Comparison of ENCODE assay signal across 8 cellular contexts in the genomic region with DNA sequence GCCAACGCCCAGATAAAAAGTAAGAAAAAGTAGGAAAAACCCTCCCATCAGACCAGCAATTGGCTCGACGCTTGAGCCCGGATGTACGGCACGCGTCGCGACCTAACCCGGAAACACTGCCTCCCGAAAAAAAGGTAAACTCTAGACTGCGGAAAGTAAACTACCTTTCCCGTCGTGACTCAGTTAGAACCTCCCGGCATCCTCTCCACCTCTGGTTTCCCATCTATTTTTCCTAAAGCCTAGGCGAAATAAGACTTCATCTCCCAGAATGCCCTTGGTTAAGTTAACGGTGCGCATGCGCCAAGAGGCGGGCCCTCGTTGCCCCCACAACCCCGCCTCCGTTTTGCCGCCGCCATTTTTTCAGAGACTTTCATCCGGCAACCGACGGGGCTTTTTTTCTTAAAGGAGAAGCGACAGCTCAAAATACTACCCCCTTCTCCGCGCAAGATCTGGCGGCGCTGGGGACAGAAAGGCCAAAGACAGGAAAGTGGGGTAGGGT. TPM values are rescaled to one million over a fixed set of nuclear protein-coding genes. Genes with fewer than 3 reads are reported as not detected.
DNase-seq lines count a peak whose midpoint lies in the region; ATAC-seq, FAIRE-seq and TF ChIP-seq lines count a peak whose summit lies in the region.

No MANE protein-coding gene starts in this region.

- H3K4me1 Mint-ChIP-seq in Calu3 (ENCODE audit: low read depth, unreplicated experiment), result peaks cover 29% of the 10 kb centered on the region
- H3K4me1 Mint-ChIP-seq in activated CD8-positive, alpha-beta T cell treated with anti-CD3 and anti-CD28 coated beads for 36 hours (ENCODE audit: low read depth), result peaks cover 29% of the 10 kb centered on the region

- no peak; a peak in 1 of 4 replicates for TF ChIP-seq EP300 in HepG2 (IDR thresholded peaks at IDR 0.05; ENCODE audit: low read depth in 2 of 2, low read length in 2 of 2)
- TF ChIP-seq EP300 in HepG2 (CRISPR knock-in tag; IDR thresholded peaks at IDR 0.05; ENCODE audit: borderline replicate concordance), result no peak

- peak overlapping the region; percentile 100 for H3K9ac ChIP-seq in HepG2 (ENCODE audit: insufficient read depth, low read depth, low read length)

- no peak for TF ChIP-seq RAD21 in HepG2 (CRISPR knock-in tag; IDR thresholded peaks at IDR 0.05)

- peaks cover 54% of the 10 kb centered on the region for H3K36me3 Mint-ChIP-seq in Calu3 (ENCODE audit: insufficient read depth, unreplicated experiment)
- H3K36me3 Mint-ChIP-seq in activated CD8-positive, alpha-beta T cell treated with anti-CD3 and anti-CD28 coated beads for 36 hours (ENCODE audit: low read depth), result peaks cover 46% of the 10 kb centered on the region

- H3K4me3 Mint-ChIP-seq in Calu3 (ENCODE audit: low read depth, unreplicated experiment), result peak overlapping the region; percentile 97
- H3K4me3 Mint-ChIP-seq in activated CD8-positive, alpha-beta T cell treated with anti-CD3 and anti-CD28 coated beads for 36 hours, result peak overlapping the region; percentile 93

- POLR2A ChIA-PET in activated CD8-positive, alpha-beta T cell treated with anti-CD3 and anti-CD28 coated beads for 36 hours (lab: Charles Lee), result interaction anchor here (0.6 to 9.1 kb wide), 14 partner anchors 9 to 929 kb away, joined by 3 to 69 read pairs (median 5); partner anchors contain the start of gene YPEL4
- POLR2A ChIA-PET in HepG2 (lab: Yijun Ruan, JAX), result interaction anchor here (1.1 to 3.3 kb wide), 4 partner anchors 10 to 29 kb away, joined by 3 to 18 read pairs (median 11); no protein-coding TSS in a partner anchor

- DNase-seq in Calu3, result peak; percentile 92
- DNase-seq in HK-2 (ENCODE audit: unreplicated experiment), result peak; percentile 85
- peak; percentile 97 for DNase-seq in NCI-H82 (lab: John Stamatoyannopoulos, UW)
- peak; percentile 94 for DNase-seq in activated CD8-positive, alpha-beta T cell treated with anti-CD3 and anti-CD28 coated beads for 36 hours
- peak; percentile 82 to 95 (median 92) for DNase-seq in dorsolateral prefrontal cortex
- DNase-seq in HepG2 (ENCODE audit: low spot score), result peak; percentile 98
- DNase-seq in stimulated activated CD4-positive, alpha-beta T cell treated with anti-CD3 and anti-CD28 coated beads, Interleukin-2, amount 100 ng/mL, for 48 hours, result peak; percentile 85 to 86

- peak overlapping the region; percentile 97 to 100 (median 100) for H3K27ac ChIP-seq in dorsolateral prefrontal cortex
- H3K27ac ChIP-seq in HepG2 (ENCODE audit: extremely low read length, insufficient read depth, low read length), result peak overlapping the region; percentile 99

- ATAC-seq in activated CD8-positive, alpha-beta T cell treated with anti-CD3 and anti-CD28 coated beads for 36 hours, result peak; percentile 36
- ATAC-seq in HepG2, result peak; percentile 78
- no peak for ATAC-seq in GM18520 (IDR thresholded peaks at IDR 0.05; ENCODE audit: unreplicated experiment)

- peaks cover 2% of the 10 kb centered on the region for H3K9me3 Mint-ChIP-seq in Calu3 (ENCODE audit: low read depth, unreplicated experiment)
- H3K9me3 Mint-ChIP-seq in activated CD8-positive, alpha-beta T cell treated with anti-CD3 and anti-CD28 coated beads for 36 hours, result no peaks in the 10 kb centered on the region

- peak overlapping the region; percentile 59 for H2AFZ ChIP-seq in HepG2 (ENCODE audit: low read length)

- in situ Hi-C loops in HepG2 (cut with HindIII; ENCODE audit: extremely low pct_ligation_motif_present, low pct_unique_long_range_greater_than_20kb), result no loop called here

- H3K9me3 ChIP-seq in HepG2 (ENCODE audit: low read length), result no peaks in the 10 kb centered on the region

- TF ChIP-seq POLR2A in HepG2 (IDR thresholded peaks at IDR 0.05; ENCODE audit: insufficient read depth in 1 of 2, low read depth in 2 of 2, low read length in 2 of 2), result no peak

- H3K4me3 ChIP-seq in dorsolateral prefrontal cortex (peak overlapping the region; percentile 76 to 99 (median 95)), HepG2 (replicated peaks in 1 of 3; ENCODE audit: insufficient read depth in 1 of 3, low read depth in 2 of 3, low read length in 3 of 3) (peak overlapping the region; percentile 74 to 98 (median 82))

- H3K4me1 ChIP-seq in HepG2 (ENCODE audit: insufficient read depth, low read length), result peaks cover 47% of the 10 kb centered on the region

- CTCF ChIA-PET in Calu3 (lab: Charles Lee), result interaction anchor here (1.6 to 2.1 kb wide), 2 partner anchors 10 to 52 kb away, joined by 6 to 7 read pairs; no protein-coding TSS in a partner anchor
- CTCF ChIA-PET in activated CD8-positive, alpha-beta T cell treated with anti-CD3 and anti-CD28 coated beads for 36 hours (lab: Charles Lee), result interaction anchor here (0.8 to 5.3 kb wide), 7 partner anchors 11 to 99 kb away, joined by 3 to 31 read pairs (median 7); no protein-coding TSS in a partner anchor
- CTCF ChIA-PET in HepG2 (lab: Yijun Ruan, JAX; ENCODE audit: low intra/inter-chr PET ratio, low total read pairs), result no interaction called here

- TF ChIP-seq CTCF in Calu3 (IDR thresholded peaks at IDR 0.05; ENCODE audit: unreplicated experiment) (no peak), dorsolateral prefrontal cortex (IDR thresholded peaks at IDR 0.05 in 54 of 56, conservative IDR thresholded peaks at IDR 0.05 in 2 of 56; ENCODE audit: low read depth in 1 of 56, partially characterized antibody in 56 of 56) (peak in 14 of 56 donors; percentile 12 to 46 (median 20)), HepG2 (CRISPR knock-in tag; IDR thresholded peaks at IDR 0.05) (no peak)
- no peak for TF ChIP-seq CTCF in activated CD8-positive, alpha-beta T cell treated with anti-CD3 and anti-CD28 coated beads for 36 hours (IDR thresholded peaks at IDR 0.05)

- peaks cover 26% of the 10 kb centered on the region for H4K20me1 ChIP-seq in HepG2 (ENCODE audit: insufficient read depth, low read length)

- H3K27ac Mint-ChIP-seq in Calu3 (ENCODE audit: unreplicated experiment), result peak overlapping the region; percentile 96
- H3K27ac Mint-ChIP-seq in activated CD8-positive, alpha-beta T cell treated with anti-CD3 and anti-CD28 coated beads for 36 hours, result peak overlapping the region; percentile 98

- no peaks in the 10 kb centered on the region for H3K36me3 ChIP-seq in HepG2 (replicated peaks in 1 of 2; ENCODE audit: control insufficient read depth in 1 of 2, insufficient read depth in 2 of 2, low read length in 2 of 2)

- BruUV-seq in Calu3 (replicated peaks; lab: Mats Ljungman, UMichigan) (no TSS peak), HepG2 (replicated peaks; lab: Mats Ljungman, UMichigan) (no TSS peak)

- H3K27me3 Mint-ChIP-seq in Calu3 (ENCODE audit: unreplicated experiment), result no peaks in the 10 kb centered on the region
- no peaks in the 10 kb centered on the region for H3K27me3 Mint-ChIP-seq in activated CD8-positive, alpha-beta T cell treated with anti-CD3 and anti-CD28 coated beads for 36 hours

- 3% methylated on average over 33 of the region's 33 CpGs for WGBS in HepG2 (ENCODE audit: low lambda C conversion rate)

- peak; percentile 94 for FAIRE-seq in HepG2 (lab: Jason Lieb, UNC)

- intact Hi-C loops in Calu3 (cut with micrococcal nuclease; ENCODE audit: unreplicated experiment), result loop anchor here (5.0 to 10.0 kb wide), 2 partner anchors 324 to 347 kb away; no protein-coding TSS in a partner anchor
- intact Hi-C loops in activated CD8-positive, alpha-beta T cell treated with anti-CD3 and anti-CD28 coated beads for 36 hours (cut with micrococcal nuclease), result loop anchor here (5.0 to 10.0 kb wide), 4 partner anchors 44 to 913 kb away; partner anchors contain the start of genes CNTF and ZDHHC5
- intact Hi-C loops in dorsolateral prefrontal cortex (cut with DNase I), result loop anchor here (2.0 to 10.0 kb wide), 9 partner anchors 39 to 911 kb away; partner anchors contain the start of gene ZDHHC5 (in 1 of the 2)
- intact Hi-C loops in HepG2 (cut with micrococcal nuclease; ENCODE audit: unreplicated experiment), result no loop called here

- H3K27me3 ChIP-seq in dorsolateral prefrontal cortex (no peaks in the 10 kb centered on the region), HepG2 (ENCODE audit: control insufficient read depth in 1 of 2, insufficient read depth in 2 of 2, low read length in 2 of 2) (no peaks in the 10 kb centered on the region)

- H3K79me2 ChIP-seq in HepG2 (ENCODE audit: insufficient read depth, low read length), result peaks cover 42% of the 10 kb centered on the region

- peak overlapping the region; percentile 78 for H3K4me2 ChIP-seq in HepG2 (ENCODE audit: low read depth, low read length)

RNA-seq across cellular contexts. Expression of gene ZFP91, which starts 0.7 kb away (rescaled TPM):
- total RNA-seq in Calu3 (2022) (61.5 and 61.7 TPM in 2 replicates), dorsolateral prefrontal cortex (10 to 100 TPM; 41.4 to 67.0 (median 53.2) TPM), HepG2 (2016; rRNA removed; fragmentation: Illumina TruSeq; extraction: Trizol) (38.6 and 48.5 TPM in 2 replicates)
- 10 to 100 TPM; 37.2 to 38.0 TPM for total RNA-seq in activated CD8-positive, alpha-beta T cell treated with anti-CD3 and anti-CD28 coated beads for 36 hours
- 4.6 and 4.8 TPM in 2 replicates for total RNA-seq in HepG2 (2016; cell fraction: cytosol; rRNA removed; fragmentation: Illumina TruSeq; extraction: Trizol; ENCODE audit: low read depth)
- 38.4 and 45.8 TPM in 2 replicates for total RNA-seq in HepG2 (2016; cell fraction: insoluble cytoplasmic fraction; rRNA removed; fragmentation: Illumina TruSeq; extraction: Trizol)
- total RNA-seq in HepG2 (2016; cell fraction: membrane; rRNA removed; fragmentation: Illumina TruSeq; extraction: Trizol), result 26.4 and 28.6 TPM in 2 replicates
- total RNA-seq in HepG2 (2016; cell fraction: nucleus; rRNA removed; fragmentation: Illumina TruSeq; extraction: Trizol), result 39.6 and 42.4 TPM in 2 replicates
- polyA plus RNA-seq in HepG2 (2011; rRNA removed), result 10.9 and 13.5 TPM in 2 replicates
- polyA plus RNA-seq in HepG2 (2011; cell fraction: cytosol; rRNA removed), result 6.3 and 10.1 TPM in 2 replicates
- polyA plus RNA-seq in HepG2 (2011; cell fraction: nucleus; rRNA removed), result 9.4 and 11.5 TPM in 2 replicates
- 14.2 and 16.4 TPM in 2 replicates for polyA plus RNA-seq in HepG2 (2012)
- 2.6 and 2.8 TPM in 2 replicates for polyA plus RNA-seq in HepG2 (2016; cell fraction: cytosol; fragmentation: Illumina TruSeq; extraction: Trizol; ENCODE audit: low read depth)
- 39.1 and 39.4 TPM in 2 replicates for polyA plus RNA-seq in HepG2 (2016; cell fraction: insoluble cytoplasmic fraction; fragmentation: Illumina TruSeq; extraction: Trizol; ENCODE audit: low read depth)
- polyA plus RNA-seq in HepG2 (2016; cell fraction: membrane; fragmentation: Illumina TruSeq; extraction: Trizol; ENCODE audit: low read depth), result 12.9 and 14.8 TPM in 2 replicates
- 42.3 and 45.0 TPM in 2 replicates for polyA plus RNA-seq in HepG2 (2016; cell fraction: nucleus; fragmentation: Illumina TruSeq; extraction: Trizol; ENCODE audit: insufficient read depth, low read depth)
- 11.3 and 31.2 TPM in 2 replicates for polyA minus RNA-seq in HepG2 (2011; rRNA and poly(A)+ RNA removed; ENCODE audit: low replicate concordance)
- polyA minus RNA-seq in HepG2 (2011; cell fraction: cytosol; rRNA and poly(A)+ RNA removed), result 12.8 and 13.7 TPM in 2 replicates
- polyA minus RNA-seq in HepG2 (2011; cell fraction: nucleus; rRNA and poly(A)+ RNA removed), result 38.5 and 43.5 TPM in 2 replicates

RNA-seq across cellular contexts. Expression of gene LPXN, which starts 2.5 kb away (rescaled TPM):
- total RNA-seq in Calu3 (2022), result 4.0 and 6.0 TPM in 2 replicates
- 100 to 1,000 TPM; 139 TPM for total RNA-seq in activated CD8-positive, alpha-beta T cell treated with anti-CD3 and anti-CD28 coated beads for 36 hours
- total RNA-seq in dorsolateral prefrontal cortex, result 10 to 100 TPM in 117 of 120 experiments, 1 to 10 TPM in 3; 8.8 to 21.0 (median 14.8) TPM
- 0.90 and 1.7 TPM in 2 replicates for total RNA-seq in HepG2 (2016; rRNA removed; fragmentation: Illumina TruSeq; extraction: Trizol)
- 0.81 and 0.88 TPM in 2 replicates for total RNA-seq in HepG2 (2016; cell fraction: cytosol; rRNA removed; fragmentation: Illumina TruSeq; extraction: Trizol; ENCODE audit: low read depth)
- 1.2 and 1.6 TPM in 2 replicates for total RNA-seq in HepG2 (2016; cell fraction: insoluble cytoplasmic fraction; rRNA removed; fragmentation: Illumina TruSeq; extraction: Trizol)
- total RNA-seq in HepG2 (2016; cell fraction: membrane; rRNA removed; fragmentation: Illumina TruSeq; extraction: Trizol), result 1.00 and 1.0 TPM in 2 replicates
- 2.7 and 3.1 TPM in 2 replicates for total RNA-seq in HepG2 (2016; cell fraction: nucleus; rRNA removed; fragmentation: Illumina TruSeq; extraction: Trizol)
- 3.5 and 4.5 TPM in 2 replicates for polyA plus RNA-seq in HepG2 (2011; rRNA removed)
- polyA plus RNA-seq in HepG2 (2011; cell fraction: cytosol; rRNA removed), result 2.2 and 2.3 TPM in 2 replicates
- polyA plus RNA-seq in HepG2 (2011; cell fraction: nucleus; rRNA removed), result 8.0 and 10.5 TPM in 2 replicates
- polyA plus RNA-seq in HepG2 (2012), result 1.6 and 2.2 TPM in 2 replicates
- 0.48 and 0.66 TPM in 2 replicates for polyA plus RNA-seq in HepG2 (2016; cell fraction: cytosol; fragmentation: Illumina TruSeq; extraction: Trizol; ENCODE audit: low read depth)
- 1.7 TPM in 2 replicates for polyA plus RNA-seq in HepG2 (2016; cell fraction: insoluble cytoplasmic fraction; fragmentation: Illumina TruSeq; extraction: Trizol; ENCODE audit: low read depth)
- 1.1 and 1.2 TPM in 2 replicates for polyA plus RNA-seq in HepG2 (2016; cell fraction: membrane; fragmentation: Illumina TruSeq; extraction: Trizol; ENCODE audit: low read depth)
- polyA plus RNA-seq in HepG2 (2016; cell fraction: nucleus; fragmentation: Illumina TruSeq; extraction: Trizol; ENCODE audit: insufficient read depth, low read depth), result 5.5 and 6.2 TPM in 2 replicates
- 3.6 and 4.9 TPM in 2 replicates for polyA minus RNA-seq in HepG2 (2011; rRNA and poly(A)+ RNA removed; ENCODE audit: low replicate concordance)
- 0.79 and 1.2 TPM in 2 replicates for polyA minus RNA-seq in HepG2 (2011; cell fraction: cytosol; rRNA and poly(A)+ RNA removed)
- 5.9 and 9.4 TPM in 2 replicates for polyA minus RNA-seq in HepG2 (2011; cell fraction: nucleus; rRNA and poly(A)+ RNA removed)

RNA-seq across cellular contexts. Expression of gene CNTF, which starts 44.3 kb away (rescaled TPM):
- 4.3 and 5.2 TPM in 2 replicates for total RNA-seq in Calu3 (2022)
- total RNA-seq in activated CD8-positive, alpha-beta T cell treated with anti-CD3 and anti-CD28 coated beads for 36 hours, result 1 to 10 TPM; 1.8 to 2.4 TPM
- 100 to 1,000 TPM in 1 of 120 experiments, 1 to 10 TPM in 116, under 1 TPM in 2, not detected in 1; 0.87 to 298 (median 3.2) TPM for total RNA-seq in dorsolateral prefrontal cortex
- total RNA-seq in HepG2 (2016; rRNA removed; fragmentation: Illumina TruSeq; extraction: Trizol), result 1.5 and 2.3 TPM in 2 replicates
- not detected in 2 replicates for total RNA-seq in HepG2 (2016; cell fraction: cytosol; rRNA removed; fragmentation: Illumina TruSeq; extraction: Trizol; ENCODE audit: low read depth)
- 1.2 and 3.0 TPM in 2 replicates for total RNA-seq in HepG2 (2016; cell fraction: insoluble cytoplasmic fraction; rRNA removed; fragmentation: Illumina TruSeq; extraction: Trizol)
- total RNA-seq in HepG2 (2016; cell fraction: membrane; rRNA removed; fragmentation: Illumina TruSeq; extraction: Trizol), result 0.59 and 0.71 TPM in 2 replicates
- total RNA-seq in HepG2 (2016; cell fraction: nucleus; rRNA removed; fragmentation: Illumina TruSeq; extraction: Trizol), result 9.6 and 10.8 TPM in 2 replicates
- polyA plus RNA-seq in HepG2 (2011; rRNA removed), result 0.47 and 0.51 TPM in 2 replicates
- polyA plus RNA-seq in HepG2 (2011; cell fraction: cytosol; rRNA removed), result 0.07 and 0.14 TPM in 2 replicates
- 2.1 and 2.4 TPM in 2 replicates for polyA plus RNA-seq in HepG2 (2011; cell fraction: nucleus; rRNA removed)
- polyA plus RNA-seq in HepG2 (2012), result 0.43 and 0.69 TPM in 2 replicates
- 0.10 and 0.24 TPM in 2 replicates for polyA plus RNA-seq in HepG2 (2016; cell fraction: cytosol; fragmentation: Illumina TruSeq; extraction: Trizol; ENCODE audit: low read depth)
- 0.83 and 1.1 TPM in 2 replicates for polyA plus RNA-seq in HepG2 (2016; cell fraction: insoluble cytoplasmic fraction; fragmentation: Illumina TruSeq; extraction: Trizol; ENCODE audit: low read depth)
- 0.34 and 0.45 TPM in 2 replicates for polyA plus RNA-seq in HepG2 (2016; cell fraction: membrane; fragmentation: Illumina TruSeq; extraction: Trizol; ENCODE audit: low read depth)
- 4.5 and 5.7 TPM in 2 replicates for polyA plus RNA-seq in HepG2 (2016; cell fraction: nucleus; fragmentation: Illumina TruSeq; extraction: Trizol; ENCODE audit: insufficient read depth, low read depth)
- 3.9 and 7.2 TPM in 2 replicates for polyA minus RNA-seq in HepG2 (2011; rRNA and poly(A)+ RNA removed; ENCODE audit: low replicate concordance)
- not detected in 2 replicates for polyA minus RNA-seq in HepG2 (2011; cell fraction: cytosol; rRNA and poly(A)+ RNA removed)
- polyA minus RNA-seq in HepG2 (2011; cell fraction: nucleus; rRNA and poly(A)+ RNA removed), result 26.9 and 30.3 TPM in 2 replicates

Comparison
In these comparisons a context has a peak if more than half of its experiments do, and no peak if none do; other contexts are left out.
1. RNA of gene LPXN, which starts 2.5 kb away (total RNA-seq): 139 TPM in activated CD8-positive, alpha-beta T cell treated with anti-CD3 and anti-CD28 coated beads for 36 hours; 8.8 to 21.0 TPM in dorsolateral prefrontal cortex, 4.0 to 6.0 TPM in Calu3 and 0.81 to 3.1 TPM in HepG2; every median in the first group is over 4 times any median in the second.
2. Peak in every context shown above with its lines, with median percentiles within 50 percentile points of each other: DNase-seq.